20 cellular contexts compared by ENCODE assay signal in genomic region chr2:41907716-41908328, GRCh38.
A peak's percentile ranks its signal among the peaks of the same experiment; 100 is the strongest.
DNase-seq lines count a peak whose midpoint lies in the region; ATAC-seq and TF ChIP-seq lines count a peak whose summit lies in the region.
"Had no signal": no experiment of that assay in that cellular context is flagged by ENCODE, and none has a peak within 500 bp of the region (broad histone marks: within the 10 kb centered on the region; RNA-seq: fewer than 3 reads in every experiment).

No MANE protein-coding gene starts in this region.

- H3K27ac ChIP-seq in body of pancreas (peak overlapping the region in 2 of 4 donors; percentile 15 to 40), mucosa of rectum (ENCODE audit: low read depth in 2 of 2, low read length in 2 of 2) (peak overlapping the region; percentile 44 to 58), uterus (no peak overlapping the region)
- H3K27ac ChIP-seq: ascending aorta, tibial nerve had no signal

- H3K9me3 ChIP-seq in body of pancreas, result no peaks in the 10 kb centered on the region
- H3K9me3 ChIP-seq in mucosa of rectum (ENCODE audit: control insufficient read depth in 2 of 2, low read length in 2 of 2), result no peaks in the 10 kb centered on the region
- H3K9me3 ChIP-seq in uterus, result no peaks in the 10 kb centered on the region
- H3K9me3 ChIP-seq: ascending aorta, tibial nerve had no signal

- intact Hi-C loops in body of pancreas (cut with DNase I) (no loop called here), uterus (cut with DNase I; ENCODE audit: low total_unique reads) (no loop called here)

- no peak overlapping the region for H3K4me3 ChIP-seq in body of pancreas
- H3K4me3 ChIP-seq in mucosa of rectum (ENCODE audit: low read length in 2 of 2), result no peak overlapping the region
- no peak overlapping the region for H3K4me3 ChIP-seq in uterus
- H3K4me3 ChIP-seq: ascending aorta, tibial nerve had no signal

- TF ChIP-seq CTCF in body of pancreas (IDR thresholded peaks at IDR 0.05) (no peak), WTC11 (IDR thresholded peaks at IDR 0.05) (no peak), uterus (IDR thresholded peaks at IDR 0.05) (no peak)

- no peaks in the 10 kb centered on the region for H3K36me3 Mint-ChIP-seq in WTC11
- H3K36me3 Mint-ChIP-seq in activated naive CD4-positive, alpha-beta T cell treated with anti-CD3 and anti-CD28 coated beads, Interleukin-2, amount 10 ng/mL, durations not matched to agents 7 days and 5 days, result no peaks in the 10 kb centered on the region

- CTCF ChIA-PET in WTC11 (lab: Charles Lee), result interaction anchor here (0.9 kb wide), 1 partner anchor 38 kb away, joined by 3 read pairs; no protein-coding TSS in a partner anchor
- CTCF ChIA-PET in activated naive CD4-positive, alpha-beta T cell treated with anti-CD3 and anti-CD28 coated beads, Interleukin-2, amount 10 ng/mL, durations not matched to agents 7 days and 5 days (lab: Charles Lee), result no interaction called here

- H3K36me3 ChIP-seq in body of pancreas (replicated peaks in 1 of 2; ENCODE audit: insufficient read depth in 1 of 2, low read depth in 2 of 2), result no peaks in the 10 kb centered on the region
- no peaks in the 10 kb centered on the region for H3K36me3 ChIP-seq in mucosa of rectum (ENCODE audit: control insufficient read depth in 2 of 2, insufficient read depth in 2 of 2, low read length in 2 of 2)
- no peaks in the 10 kb centered on the region for H3K36me3 ChIP-seq in uterus
- H3K36me3 ChIP-seq: ascending aorta, tibial nerve had no signal

- H3K4me3 Mint-ChIP-seq in WTC11, result no peak overlapping the region
- no peak overlapping the region for H3K4me3 Mint-ChIP-seq in activated naive CD4-positive, alpha-beta T cell treated with anti-CD3 and anti-CD28 coated beads, Interleukin-2, amount 10 ng/mL, durations not matched to agents 7 days and 5 days

- H3K4me1 ChIP-seq in body of pancreas (no peaks in the 10 kb centered on the region), mucosa of rectum (ENCODE audit: control insufficient read depth in 2 of 2, insufficient read depth in 2 of 2, low read length in 2 of 2) (peaks cover 10 to 11% of the 10 kb centered on the region in 2 donors), uterus (peaks cover 0 to 3% of the 10 kb centered on the region in 2 donors)

- no peak overlapping the region for H3K27ac Mint-ChIP-seq in WTC11
- no peak overlapping the region for H3K27ac Mint-ChIP-seq in activated naive CD4-positive, alpha-beta T cell treated with anti-CD3 and anti-CD28 coated beads, Interleukin-2, amount 10 ng/mL, durations not matched to agents 7 days and 5 days

- H3K27me3 ChIP-seq in body of pancreas (no peaks in the 10 kb centered on the region), mucosa of rectum (ENCODE audit: control insufficient read depth in 2 of 2, insufficient read depth in 2 of 2, low read length in 2 of 2) (no peaks in the 10 kb centered on the region), uterus (no peaks in the 10 kb centered on the region)
- H3K27me3 ChIP-seq: ascending aorta, tibial nerve had no signal

- POLR2A ChIA-PET in WTC11 (lab: Charles Lee), result no interaction called here

- TF ChIP-seq POLR2A in body of pancreas (IDR thresholded peaks at IDR 0.05) (no peak), uterus (IDR thresholded peaks at IDR 0.05) (no peak)

- ATAC-seq in body of pancreas (peak; percentile 68), WTC11 (no peak), HG03571 (IDR thresholded peaks at IDR 0.05; ENCODE audit: unreplicated experiment) (no peak)
- ATAC-seq: Panc1 had no signal

- DNase-seq in Daoy (ENCODE audit: low read depth) (peak; percentile 23), HT1080 (ENCODE audit: low read depth) (peak; percentile 33), body of pancreas (no peak), WTC11 (ENCODE audit: low spot score) (no peak), uterus (no peak)
- no peak for DNase-seq in activated naive CD4-positive, alpha-beta T cell treated with anti-CD3 and anti-CD28 coated beads, Interleukin-2, amount 10 ng/mL, durations not matched to agents 7 days and 5 days
- DNase-seq: activated CD4-positive, alpha-beta T cell treated with anti-CD3 and anti-CD28 coated beads, Interleukin-2, amount 50 U/mL, for 1 hour; AML-193; DMS79; KG1; midbrain; NCI-H1694; NCI-H510A treated with DMSO at 0.1 percent for 48 hours; stimulated activated CD4-positive, alpha-beta T cell treated with anti-CD3 and anti-CD28 coated beads, Interleukin-2, amount 100 ng/mL, for 24 hours; stimulated activated CD8-positive, alpha-beta memory T cell treated with anti-CD3 and anti-CD28 coated beads, Interleukin-4, amount 100 ng/mL, for 48 hours had no signal

- H3K9ac ChIP-seq in mucosa of rectum (ENCODE audit: low read depth in 1 of 2, low read length in 2 of 2), result no peak overlapping the region

- peaks cover 14% of the 10 kb centered on the region for H3K4me1 Mint-ChIP-seq in WTC11
- no peaks in the 10 kb centered on the region for H3K4me1 Mint-ChIP-seq in activated naive CD4-positive, alpha-beta T cell treated with anti-CD3 and anti-CD28 coated beads, Interleukin-2, amount 10 ng/mL, durations not matched to agents 7 days and 5 days

- peaks cover 4% of the 10 kb centered on the region; the same call in 1 of the 2 replicates for H3K27me3 Mint-ChIP-seq in WTC11 (ENCODE audit: low read depth)
- H3K27me3 Mint-ChIP-seq in activated naive CD4-positive, alpha-beta T cell treated with anti-CD3 and anti-CD28 coated beads, Interleukin-2, amount 10 ng/mL, durations not matched to agents 7 days and 5 days, result peaks cover 25% of the 10 kb centered on the region

- 58 to 60% methylated on average over 8 of the region's 8 CpGs for WGBS in body of pancreas, 2 donors

- H3K9me3 Mint-ChIP-seq in WTC11, result no peaks in the 10 kb centered on the region
- H3K9me3 Mint-ChIP-seq in activated naive CD4-positive, alpha-beta T cell treated with anti-CD3 and anti-CD28 coated beads, Interleukin-2, amount 10 ng/mL, durations not matched to agents 7 days and 5 days, result no peaks in the 10 kb centered on the region

TF ChIP-seq in WTC11, 78 proteins besides CTCF, POLR2A, EP300 and RAD21:
- no peak for TF ChIP-seq TCF7 (CRISPR knock-in tag; IDR thresholded peaks at IDR 0.05; ENCODE audit: low read depth)
- no peak for TF ChIP-seq ZNF317 (CRISPR knock-in tag; IDR thresholded peaks at IDR 0.05; ENCODE audit: borderline replicate concordance, low read depth)
- no peak for TF ChIP-seq SOX15 (CRISPR knock-in tag; IDR thresholded peaks at IDR 0.05)
- no peak for TF ChIP-seq IRF2 (CRISPR knock-in tag; IDR thresholded peaks at IDR 0.05; ENCODE audit: borderline replicate concordance, low read depth)
- no peak for TF ChIP-seq KAT7 (CRISPR knock-in tag; IDR thresholded peaks at IDR 0.05; ENCODE audit: borderline replicate concordance)
- TF ChIP-seq ZBTB21 (CRISPR knock-in tag; IDR thresholded peaks at IDR 0.05; ENCODE audit: borderline replicate concordance), result no peak
- no peak for TF ChIP-seq ZNF416 (CRISPR knock-in tag; IDR thresholded peaks at IDR 0.05)
- no peak for TF ChIP-seq ZNF121 (CRISPR knock-in tag; IDR thresholded peaks at IDR 0.05)
- no peak for TF ChIP-seq ZNF138 (CRISPR knock-in tag; conservative IDR thresholded peaks at IDR 0.05)
- TF ChIP-seq MXD4 (CRISPR knock-in tag; IDR thresholded peaks at IDR 0.05; ENCODE audit: borderline replicate concordance), result no peak
- TF ChIP-seq, protein P1, sequence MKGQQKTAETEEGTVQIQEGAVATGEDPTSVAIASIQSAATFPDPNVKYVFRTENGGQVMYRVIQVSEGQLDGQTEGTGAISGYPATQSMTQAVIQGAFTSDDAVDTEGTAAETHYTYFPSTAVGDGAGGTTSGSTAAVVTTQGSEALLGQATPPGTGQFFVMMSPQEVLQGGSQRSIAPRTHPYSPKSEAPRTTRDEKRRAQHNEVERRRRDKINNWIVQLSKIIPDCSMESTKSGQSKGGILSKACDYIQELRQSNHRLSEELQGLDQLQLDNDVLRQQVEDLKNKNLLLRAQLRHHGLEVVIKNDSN (CRISPR knock-in tag; IDR thresholded peaks at IDR 0.05), result no peak
- TF ChIP-seq FOXK1 (CRISPR knock-in tag; IDR thresholded peaks at IDR 0.05), result no peak
- TF ChIP-seq, protein P2, sequence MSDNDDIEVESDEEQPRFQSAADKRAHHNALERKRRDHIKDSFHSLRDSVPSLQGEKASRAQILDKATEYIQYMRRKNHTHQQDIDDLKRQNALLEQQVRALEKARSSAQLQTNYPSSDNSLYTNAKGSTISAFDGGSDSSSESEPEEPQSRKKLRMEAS (CRISPR knock-in tag; IDR thresholded peaks at IDR 0.05), result no peak
- TF ChIP-seq MLX (CRISPR knock-in tag; IDR thresholded peaks at IDR 0.05), result no peak

Comparison
In these comparisons a context has a peak if more than half of its experiments do, and no peak if none do; other contexts are left out.
1. DNase-seq: peak in Daoy (single experiment) and HT1080 (single experiment); none in body of pancreas (0 of 4), WTC11 (single experiment), uterus (0 of 2) and activated naive CD4-positive, alpha-beta T cell treated with anti-CD3 and anti-CD28 coated beads, Interleukin-2, amount 10 ng/mL, durations not matched to agents 7 days and 5 days (single experiment).
2. H3K27ac ChIP-seq: peak in mucosa of rectum (2 of 2); none in uterus (0 of 2).